Comparison of ENCODE assay signal across 9 cellular contexts in the genomic region with DNA sequence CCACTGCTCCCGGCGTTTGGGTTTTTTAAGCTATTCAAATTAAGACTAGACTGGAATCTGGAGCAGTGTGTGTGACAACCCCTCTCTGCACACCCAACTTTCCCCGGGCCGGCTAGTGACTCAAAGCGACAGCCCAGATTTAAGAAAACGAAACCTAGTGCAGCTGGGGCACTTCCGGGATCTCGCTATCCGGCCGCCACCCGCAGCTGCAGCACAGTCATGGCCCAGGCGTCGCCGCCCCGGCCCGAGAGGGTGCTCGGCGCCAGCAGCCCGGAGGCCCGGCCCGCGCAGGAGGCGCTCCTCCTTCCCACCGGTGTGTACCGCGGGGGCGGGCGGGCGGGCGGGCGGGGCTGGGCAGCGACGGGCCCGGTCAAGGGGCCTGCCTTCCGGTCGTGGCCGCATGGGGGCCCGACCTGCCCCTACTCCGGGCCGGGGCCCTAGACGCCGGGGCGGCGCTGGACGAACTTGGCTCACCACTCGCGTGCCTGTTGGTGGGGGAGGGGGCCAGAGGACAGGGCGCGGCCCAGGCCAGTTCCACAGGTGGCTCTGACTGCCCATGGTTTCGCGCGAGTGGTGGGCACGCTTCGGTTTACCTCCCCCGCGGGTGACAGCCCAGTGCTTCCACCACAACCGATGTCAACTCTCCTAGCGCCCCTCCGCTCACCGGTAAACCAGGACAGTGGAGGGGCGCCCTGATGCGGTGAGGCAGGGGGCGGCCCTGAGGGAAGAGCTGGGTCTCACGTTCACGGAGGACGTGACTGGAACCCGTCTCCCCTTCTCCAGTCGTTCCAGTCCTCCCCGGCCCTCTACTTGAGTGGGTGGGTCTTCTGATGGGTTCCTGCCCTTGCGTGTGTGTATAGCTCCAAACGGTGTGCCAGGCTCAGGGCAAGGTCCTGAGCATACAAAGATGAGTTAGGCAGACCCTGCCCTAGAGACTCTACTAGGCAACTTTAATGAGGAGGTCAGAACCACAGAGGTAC. TPM values are rescaled to one million over a fixed set of nuclear protein-coding genes. Genes with fewer than 3 reads are reported as not detected.
DNase-seq lines count a peak whose midpoint lies in the region; ATAC-seq and TF ChIP-seq lines count a peak whose summit lies in the region.
"Had no signal": no experiment of that assay in that cellular context is flagged by ENCODE, and none has a peak within 500 bp of the region (broad histone marks: within the 10 kb centered on the region; RNA-seq: fewer than 3 reads in every experiment).

A gene (plus strand): TSS at position 171 of the 980 bp plus-strand sequence. CDS start 49 bp downstream, at position 220.

- CTCF ChIA-PET in RWPE1 (lab: Yijun Ruan, JAX) = interaction anchor here (0.5 kb wide), 1 partner anchor 130 kb away, joined by 3 read pairs; no protein-coding TSS in a partner anchor

- peak within 1 kb of the TSS; percentile 50 to 72 (median 52) for H3K4me3 ChIP-seq in stomach
- H3K4me3 ChIP-seq: SK-N-MC had no signal

- H3K4me3 Mint-ChIP-seq in nephron progenitor cell = peak within 1 kb of the TSS; percentile 88

- TF ChIP-seq CTCF in RWPE1 (conservative IDR thresholded peaks at IDR 0.05; ENCODE audit: low read depth) = 0 out of 2 replicates have a peak, but pooled peaks have one; percentile 9
- no peak for TF ChIP-seq CTCF in nephron progenitor cell (IDR thresholded peaks at IDR 0.05)
- peak in 4 of 7 experiments; percentile 11 to 52 (median 18) for TF ChIP-seq CTCF in stomach (IDR thresholded peaks at IDR 0.05)

- 1 to 4% (median 3%) methylated on average over 28 to 66 of the region's 71 CpGs for WGBS in stomach, 5 donors

- intact Hi-C loops in stomach (cut with DNase I; ENCODE audit: low total_unique reads) = no loop called here

- no peaks in the 10 kb centered on the region for H3K9me3 ChIP-seq in stomach

- H3K4me1 Mint-ChIP-seq in nephron progenitor cell = peaks cover 7% of the 10 kb centered on the region

- peaks cover 8% of the 10 kb centered on the region for H3K36me3 Mint-ChIP-seq in nephron progenitor cell (ENCODE audit: low read depth)

- H3K27ac Mint-ChIP-seq in nephron progenitor cell = peak within 1 kb of the TSS; percentile 81

- H3K27me3 Mint-ChIP-seq in nephron progenitor cell (ENCODE audit: low read depth, poor library complexity) = peaks cover 6% of the 10 kb centered on the region

- peaks cover 0 to 41% (median 17%) of the 10 kb centered on the region in 4 donors for H3K4me1 ChIP-seq in stomach

- H3K27ac ChIP-seq in RWPE1 (peak within 1 kb of the TSS; percentile 90), stomach (peak within 1 kb of the TSS; percentile 90 to 98 (median 95))
- H3K27ac ChIP-seq: SK-N-MC had no signal

- H3K36me3 ChIP-seq in stomach = peaks cover 0 to 11% (median 4%) of the 10 kb centered on the region in 4 donors

- H3K27me3 ChIP-seq in stomach = no peaks in the 10 kb centered on the region

- ATAC-seq in GM19043 (IDR thresholded peaks at IDR 0.05; ENCODE audit: low read depth, unreplicated experiment) = peak; percentile 81
- peak; percentile 86 for ATAC-seq in HG03280 (IDR thresholded peaks at IDR 0.05; ENCODE audit: unreplicated experiment)

- TF ChIP-seq POLR2A in stomach (IDR thresholded peaks at IDR 0.05) = no peak

- POLR2A ChIA-PET in RWPE1 (lab: Yijun Ruan, JAX; ENCODE audit: low non-redundant PET) = interaction anchor here (0.9 kb wide), 1 partner anchor 10 kb away, joined by 4 read pairs; no protein-coding TSS in a partner anchor

- H3K9me3 Mint-ChIP-seq in nephron progenitor cell = no peaks in the 10 kb centered on the region

- DNase-seq in Ammon's horn (ENCODE audit: low spot score) (peak; percentile 74), RWPE1 (ENCODE audit: low spot score) (peak; percentile 58), activated gamma-delta T cell (lab: John Stamatoyannopoulos, UW) (peak; percentile 70), fibroblast of the conjunctiva (ENCODE audit: low read depth) (peak; percentile 45), nephron progenitor cell (peak; percentile 63), stomach (peak; percentile 86)

- TF ChIP-seq EP300 in stomach (IDR thresholded peaks at IDR 0.05) = no peak

RNA-seq across cellular contexts. Expression of the gene that starts here (rescaled TPM):
- total RNA-seq in stomach = 100 to 1,000 TPM in 1 of 5 donors, 10 to 100 TPM in 4; 18.2 to 140 (median 50.0) TPM
- 10 to 100 TPM; 28.6 to 68.5 (median 54.2) TPM for polyA plus RNA-seq in stomach

Comparison
In these comparisons a context has a peak if more than half of its experiments do, and no peak if none do; other contexts are left out.
1. Peak in every context shown above with its lines: DNase-seq, ATAC-seq, H3K4me3 ChIP-seq and H3K27ac ChIP-seq.